1 cellular context compared by ENCODE assay signal in genomic region chr19:18328340-18329034, GRCh38.
TF ChIP-seq lines count a peak whose summit lies in the region.

No MANE protein-coding gene starts in this region.

TF ChIP-seq in H1, 55 proteins besides CTCF, POLR2A, EP300 and RAD21:
- TF ChIP-seq, protein P1, sequence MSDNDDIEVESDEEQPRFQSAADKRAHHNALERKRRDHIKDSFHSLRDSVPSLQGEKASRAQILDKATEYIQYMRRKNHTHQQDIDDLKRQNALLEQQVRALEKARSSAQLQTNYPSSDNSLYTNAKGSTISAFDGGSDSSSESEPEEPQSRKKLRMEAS (IDR thresholded peaks at IDR 0.05), result peak; percentile 57; the same call in 1 of the 2 replicates
- TF ChIP-seq TAF1 (IDR thresholded peaks at IDR 0.05; ENCODE audit: low read depth, low read length) (0 out of 2 replicates have a peak, but pooled peaks have one; percentile 42), KDM4A (IDR thresholded peaks at IDR 0.05; ENCODE audit: low read depth, low read length, severe bottlenecking) (no peak), HDAC6 (IDR thresholded peaks at IDR 0.05; ENCODE audit: low read depth, low read length) (no peak), SUZ12 (IDR thresholded peaks at IDR 0.05; ENCODE audit: low read length) (no peak), TBP (IDR thresholded peaks at IDR 0.05; ENCODE audit: low read depth, low read length) (peak; percentile 61; the same call in 1 of the 2 replicates), RFX5 (IDR thresholded peaks at IDR 0.05; ENCODE audit: borderline replicate concordance, low read depth, low read length) (0 out of 2 replicates have a peak, but pooled peaks have one; percentile 19), TEAD4 (IDR thresholded peaks at IDR 0.05; ENCODE audit: low read depth, low read length) (0 out of 2 replicates have a peak, but pooled peaks have one; percentile 21), SIN3A (conservative IDR thresholded peaks at IDR 0.05 in 1 of 2, IDR thresholded peaks at IDR 0.05 in 1 of 2; ENCODE audit: low read depth in 1 of 2, low read length in 2 of 2) (0 out of 4 replicates have a peak, but pooled peaks of 1 of the 2 experiments have one; percentile 39), SP1 (IDR thresholded peaks at IDR 0.05; ENCODE audit: low read depth, low read length) (peak; percentile 89; the same call in 1 of the 2 replicates), CHD2 (IDR thresholded peaks at IDR 0.05; ENCODE audit: low read length) (peak; percentile 69; the same call in 1 of the 2 replicates), NRF1 (IDR thresholded peaks at IDR 0.05; ENCODE audit: low read depth, low read length) (no peak), SAP30 (IDR thresholded peaks at IDR 0.05; ENCODE audit: insufficient read depth, insufficient replicate concordance, low read length) (no peak), JUN (IDR thresholded peaks at IDR 0.05; ENCODE audit: low read depth, low read length) (no peak)
- TF ChIP-seq, protein P2, sequence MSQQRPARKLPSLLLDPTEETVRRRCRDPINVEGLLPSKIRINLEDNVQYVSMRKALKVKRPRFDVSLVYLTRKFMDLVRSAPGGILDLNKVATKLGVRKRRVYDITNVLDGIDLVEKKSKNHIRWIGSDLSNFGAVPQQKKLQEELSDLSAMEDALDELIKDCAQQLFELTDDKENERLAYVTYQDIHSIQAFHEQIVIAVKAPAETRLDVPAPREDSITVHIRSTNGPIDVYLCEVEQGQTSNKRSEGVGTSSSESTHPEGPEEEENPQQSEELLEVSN (IDR thresholded peaks at IDR 0.05), result 0 out of 2 replicates have a peak, but pooled peaks have one; percentile 20
